Comparison of ENCODE assay signal across 8 cellular contexts in genomic region chr14:74611672-74612345, GRCh38. TPM values are rescaled to one million over a fixed set of nuclear protein-coding genes. Genes with fewer than 3 reads are reported as not detected.
DNase-seq lines count a peak whose midpoint lies in the region; ATAC-seq and TF ChIP-seq lines count a peak whose summit lies in the region.

Gene LTBP2 (minus strand): TSS chr14:74612237. CDS start chr14:74611944, 293 bp downstream.

- no peaks in the 10 kb centered on the region for H3K9me3 Mint-ChIP-seq in CD4-positive, alpha-beta T cell

- CTCF ChIA-PET in CD4-positive, alpha-beta T cell (lab: Charles Lee): interaction anchor here (0.6 to 2.2 kb wide), 11 partner anchors 9 to 234 kb away, joined by 3 to 17 read pairs (median 3); partner anchors contain the start of gene YLPM1

- no peak within 1 kb of the TSS for H3K27ac ChIP-seq in CD4-positive, alpha-beta T cell (ENCODE audit: low read depth, low read length)
- H3K27ac ChIP-seq in iPS-18a (ENCODE audit: low read length): no peak within 1 kb of the TSS

- in situ Hi-C loops in astrocyte of the cerebellum (cut with HindIII; ENCODE audit: low sequenced_read_pairs): no loop called here

- peaks cover 4% of the 10 kb centered on the region for H3K4me1 ChIP-seq in iPS-18a (ENCODE audit: control insufficient read depth, low read depth, low read length)
- H3K4me1 ChIP-seq in skeletal muscle satellite cell (ENCODE audit: control insufficient read depth, insufficient read depth, low read length): peaks cover 64% of the 10 kb centered on the region

- peak within 1 kb of the TSS; percentile 98 for H3K4me2 ChIP-seq in skeletal muscle satellite cell (ENCODE audit: low read length)

- H3K36me3 ChIP-seq in iPS-18a (ENCODE audit: control insufficient read depth, low read depth, low read length) (no peaks in the 10 kb centered on the region), skeletal muscle satellite cell (ENCODE audit: insufficient read depth, low read length) (peaks cover 3% of the 10 kb centered on the region)

- peaks cover 9% of the 10 kb centered on the region for H3K27me3 Mint-ChIP-seq in CD4-positive, alpha-beta T cell

- peak within 1 kb of the TSS; percentile 79 for H3K4me3 Mint-ChIP-seq in CD4-positive, alpha-beta T cell

- intact Hi-C loops in CD4-positive, alpha-beta T cell (cut with DNase I, micrococcal nuclease): loop anchor here in 1 of 2 experiments (1.0 to 5.0 kb wide), 3 partner anchors 101 to 1365 kb away; partner anchors contain the start of genes AREL1 and FCF1

- POLR2A ChIA-PET in CD4-positive, alpha-beta T cell (lab: Charles Lee): interaction anchor here (1.1 to 1.8 kb wide), 2 partner anchors 118 to 152 kb away, joined by 3 to 12 read pairs; partner anchors contain the start of genes ISCA2, NPC2 and YLPM1

- H3K4me3 ChIP-seq in Jurkat, Clone E6-1 (ENCODE audit: low read length): peak within 1 kb of the TSS; percentile 45
- H3K4me3 ChIP-seq in astrocyte of the cerebellum (ENCODE audit: low read depth, low read length) (peak within 1 kb of the TSS; percentile 71), iPS-18a (ENCODE audit: low read length) (peak within 1 kb of the TSS; percentile 55), skeletal muscle satellite cell (ENCODE audit: low read length) (peak within 1 kb of the TSS; percentile 75)

- H3K9ac ChIP-seq in iPS-18a (ENCODE audit: low read length) (no peak within 1 kb of the TSS), skeletal muscle satellite cell (ENCODE audit: low read depth, low read length) (peak within 1 kb of the TSS; percentile 85)

- no peaks in the 10 kb centered on the region for H3K9me3 ChIP-seq in CD4-positive, alpha-beta T cell (ENCODE audit: control insufficient read depth, low read length)
- H3K9me3 ChIP-seq in iPS-18a (ENCODE audit: control insufficient read depth, low read depth, low read length) (no peaks in the 10 kb centered on the region), skeletal muscle satellite cell (replicated peaks; ENCODE audit: low read length) (no peaks in the 10 kb centered on the region)

- peak in 4 of 10 experiments; percentile 5 to 15 (median 6) for DNase-seq in CD4-positive, alpha-beta T cell
- DNase-seq in Jurkat, Clone E6-1 (ENCODE audit: low read depth, low spot score): no peak
- DNase-seq in astrocyte of the cerebellum (ENCODE audit: low read depth) (no peak), NCI-H146 (lab: John Stamatoyannopoulos, UW) (no peak)

- H3K4me1 Mint-ChIP-seq in CD4-positive, alpha-beta T cell (ENCODE audit: low read depth): peaks cover 27% of the 10 kb centered on the region

- TF ChIP-seq CTCF in CD4-positive, alpha-beta T cell (IDR thresholded peaks at IDR 0.05): no peak
- no peak for TF ChIP-seq CTCF in astrocyte of the cerebellum (IDR thresholded peaks at IDR 0.05; ENCODE audit: low read depth, low read length, missing control alignments)

- ATAC-seq in CD4-positive, alpha-beta T cell (ENCODE audit: poor library complexity): peak; percentile 8
- ATAC-seq in HG02938 (IDR thresholded peaks at IDR 0.05; ENCODE audit: unreplicated experiment): no peak
- no peak for ATAC-seq in HG03457 (IDR thresholded peaks at IDR 0.05; ENCODE audit: unreplicated experiment)

- H3K27ac Mint-ChIP-seq in CD4-positive, alpha-beta T cell: no peak within 1 kb of the TSS

- H3K27me3 ChIP-seq in CD4-positive, alpha-beta T cell (ENCODE audit: control insufficient read depth, insufficient read depth, low read length): no peaks in the 10 kb centered on the region
- H3K27me3 ChIP-seq in iPS-18a (ENCODE audit: control insufficient read depth, insufficient read depth, low read length) (peaks cover 34% of the 10 kb centered on the region), skeletal muscle satellite cell (ENCODE audit: control insufficient read depth, insufficient read depth, low read length) (no peaks in the 10 kb centered on the region)

- H3K36me3 Mint-ChIP-seq in CD4-positive, alpha-beta T cell (ENCODE audit: low read depth): no peaks in the 10 kb centered on the region

RNA-seq across cellular contexts. Expression of gene LTBP2, which starts in this region (rescaled TPM):
- total RNA-seq in CD4-positive, alpha-beta T cell: under 1 TPM; 0.45 to 0.47 TPM
- 0.48 TPM for polyA plus RNA-seq in Jurkat, Clone E6-1 (2012; ENCODE audit: insufficient read depth, insufficient read length)
- total RNA-seq in skeletal muscle satellite cell (2012; rRNA removed): 59.3 and 119 TPM in 2 replicates

Comparison
In these comparisons a context has a peak if more than half of its experiments do, and no peak if none do; other contexts are left out.
1. Peak in ATAC-seq in CD4-positive, alpha-beta T cell; RNA of the gene not detected or under 1 TPM.